ENCODE assay signal across 17 cellular contexts in the genomic region with DNA sequence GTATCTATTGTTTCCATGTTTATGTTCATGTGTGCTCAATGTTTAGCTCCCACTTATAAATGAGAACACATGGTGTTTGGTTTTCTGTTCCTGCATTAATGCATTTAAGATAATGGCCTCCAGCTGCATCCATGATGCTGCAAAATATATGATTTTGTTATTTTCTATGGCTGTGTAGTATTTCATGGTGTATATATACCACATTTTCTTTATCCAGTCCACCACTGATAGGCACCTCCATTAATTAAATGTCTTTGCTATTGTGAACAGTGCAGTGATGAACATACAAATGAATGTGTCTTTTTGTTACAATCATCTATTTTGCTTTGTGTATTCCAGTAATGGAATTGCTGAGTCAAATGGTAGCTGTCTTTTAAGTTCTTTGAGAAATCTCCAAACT.
DNase-seq lines count a peak whose midpoint lies in the region; TF ChIP-seq lines count a peak whose summit lies in the region.
"Had no signal": no experiment of that assay in that cellular context is flagged by ENCODE, and none has a peak within 500 bp of the region (broad histone marks: within the 10 kb centered on the region; RNA-seq: fewer than 3 reads in every experiment).

No MANE protein-coding gene starts in this region.

- H3K9me3 ChIP-seq in cardiac muscle cell (ENCODE audit: low read depth) = no peaks in the 10 kb centered on the region
- H3K9me3 ChIP-seq in left ventricle myocardium inferior (replicated peaks) = peaks cover 3% of the 10 kb centered on the region
- H3K9me3 ChIP-seq in smooth muscle cell (replicated peaks; ENCODE audit: low read depth) = no peaks in the 10 kb centered on the region
- H3K9me3 ChIP-seq: A549; BLaER1 treated with 17β-estradiol and CSF1 and Interleukin-3, amounts not matched to agents 10 nM and 100 nM; Caco-2 had no signal

- H3K4me1 ChIP-seq in cardiac muscle cell (ENCODE audit: low read depth) (peaks cover 25% of the 10 kb centered on the region), left ventricle myocardium inferior (no peaks in the 10 kb centered on the region), smooth muscle cell (ENCODE audit: low read depth) (no peaks in the 10 kb centered on the region)
- H3K4me1 ChIP-seq: A549, Caco-2 had no signal

- H3F3A ChIP-seq in smooth muscle cell (ENCODE audit: low read depth) = peaks cover 10% of the 10 kb centered on the region

- DNase-seq in NCI-H748 (lab: John Stamatoyannopoulos, UW; ENCODE audit: unreplicated experiment) (peak; percentile 21), NCI-H748 treated with DMSO at 0.1 percent for 48 hours (lab: John Stamatoyannopoulos, UW) (no peak), cardiac muscle cell (ENCODE audit: low read depth in 1 of 2, low spot score in 1 of 2) (no peak), left ventricle myocardium inferior (no peak), smooth muscle cell (lab: John Stamatoyannopoulos, UW; ENCODE audit: unreplicated experiment) (no peak), cortex of kidney (lab: John Stamatoyannopoulos, UW) (no peak)
- DNase-seq: AML-193; Caco-2; Calu3; CD4-positive, alpha-beta T cell; CD8-positive, alpha-beta T cell; DMS79 treated with DMSO at 0.1 percent for 48 hours; GF-D8 had no signal

- H3K27ac ChIP-seq in cardiac muscle cell = peak overlapping the region; percentile 85
- H3K27ac ChIP-seq in left ventricle myocardium inferior (replicated peaks) = no peak overlapping the region
- peak overlapping the region; percentile 59 for H3K27ac ChIP-seq in smooth muscle cell (ENCODE audit: low read depth)
- H3K27ac ChIP-seq: 22Rv1; A549; BLaER1 treated with 17β-estradiol and CSF1 and Interleukin-3, amounts not matched to agents 10 nM and 100 nM; C4-2B had no signal

- intact Hi-C loops in left ventricle myocardium inferior (cut with micrococcal nuclease) = no loop called here

- H3K79me2 ChIP-seq in smooth muscle cell (ENCODE audit: low read depth) = no peaks in the 10 kb centered on the region

- H3K4me3 ChIP-seq in cardiac muscle cell (no peak overlapping the region), left ventricle myocardium inferior (no peak overlapping the region), smooth muscle cell (no peak overlapping the region)
- H3K4me3 ChIP-seq: A549; BLaER1 treated with 17β-estradiol and CSF1 and Interleukin-3, amounts not matched to agents 10 nM and 100 nM had no signal

- H3K27me3 ChIP-seq in cardiac muscle cell = no peaks in the 10 kb centered on the region
- no peaks in the 10 kb centered on the region for H3K27me3 ChIP-seq in left ventricle myocardium inferior (ENCODE audit: low read depth)
- no peaks in the 10 kb centered on the region for H3K27me3 ChIP-seq in smooth muscle cell (ENCODE audit: low read depth)
- H3K27me3 ChIP-seq: BLaER1 treated with 17β-estradiol and CSF1 and Interleukin-3, amounts not matched to agents 10 nM and 100 nM had no signal

- H4K20me1 ChIP-seq in smooth muscle cell (ENCODE audit: low read depth) = no peaks in the 10 kb centered on the region
- H4K20me1 ChIP-seq: BLaER1 treated with 17β-estradiol and CSF1 and Interleukin-3, amounts not matched to agents 10 nM and 100 nM had no signal

- no peak overlapping the region for H2AFZ ChIP-seq in smooth muscle cell (ENCODE audit: low read depth)

- H3K9ac ChIP-seq in smooth muscle cell (ENCODE audit: low read depth) = no peak overlapping the region
- H3K9ac ChIP-seq: BLaER1 treated with 17β-estradiol and CSF1 and Interleukin-3, amounts not matched to agents 10 nM and 100 nM had no signal

- TF ChIP-seq CTCF in cardiac muscle cell (IDR thresholded peaks at IDR 0.05; ENCODE audit: low read depth, low read length) (no peak), left ventricle myocardium inferior (IDR thresholded peaks at IDR 0.05; ENCODE audit: borderline replicate concordance) (no peak), smooth muscle cell (IDR thresholded peaks at IDR 0.05; ENCODE audit: borderline replicate concordance, insufficient read depth, poor library complexity, severe bottlenecking) (no peak)

- H3K36me3 ChIP-seq in cardiac muscle cell (no peaks in the 10 kb centered on the region), left ventricle myocardium inferior (no peaks in the 10 kb centered on the region), smooth muscle cell (ENCODE audit: low read depth) (no peaks in the 10 kb centered on the region)
- H3K36me3 ChIP-seq: BLaER1 treated with 17β-estradiol and CSF1 and Interleukin-3, amounts not matched to agents 10 nM and 100 nM had no signal

- H3K4me2 ChIP-seq in smooth muscle cell = no peak overlapping the region
- H3K4me2 ChIP-seq: A549; BLaER1 treated with 17β-estradiol and CSF1 and Interleukin-3, amounts not matched to agents 10 nM and 100 nM had no signal
